In genomic region chr16:89564476-89565255, GRCh38 we compare ENCODE assay signal across 8 cellular contexts. TPM values are rescaled to one million over a fixed set of nuclear protein-coding genes. Genes with fewer than 3 reads are reported as not detected.
A peak's percentile ranks its signal among the peaks of the same experiment; 100 is the strongest.
DNase-seq lines count a peak whose midpoint lies in the region; ATAC-seq and TF ChIP-seq lines count a peak whose summit lies in the region.

No MANE protein-coding gene starts in this region.

- intact Hi-C loops in activated CD4-positive, alpha-beta T cell treated with anti-CD3 and anti-CD28 coated beads for 36 hours (cut with DNase I, micrococcal nuclease): loop anchor here (2.0 to 5.0 kb wide), 3 partner anchors 76 to 762 kb away; partner anchors contain the start of gene CDT1 (in 1 of the 2)
- intact Hi-C loops in dorsolateral prefrontal cortex (cut with DNase I): loop anchor here (5.0 kb wide), 2 partner anchors 93 to 322 kb away; partner anchors contain the start of genes CHMP1A (in 1 of the 2) and SPATA33 (in 1 of the 2)

- H3K4me1 Mint-ChIP-seq in activated CD4-positive, alpha-beta T cell treated with anti-CD3 and anti-CD28 coated beads for 36 hours: peaks cover 48% of the 10 kb centered on the region

- no peaks in the 10 kb centered on the region for H3K27me3 Mint-ChIP-seq in activated CD4-positive, alpha-beta T cell treated with anti-CD3 and anti-CD28 coated beads for 36 hours

- POLR2A ChIA-PET in activated CD4-positive, alpha-beta T cell treated with anti-CD3 and anti-CD28 coated beads for 36 hours (lab: Charles Lee): interaction anchor here (0.6 to 1.1 kb wide), 2 partner anchors 59 to 122 kb away, joined by 3 to 5 read pairs; partner anchors contain the start of gene CDK10
- POLR2A ChIA-PET in RWPE1 (lab: Yijun Ruan, JAX; ENCODE audit: low non-redundant PET): no interaction called here

- H3K27ac ChIP-seq in RWPE1: peak overlapping the region; percentile 95
- H3K27ac ChIP-seq in coronary artery: no peak overlapping the region
- H3K27ac ChIP-seq in dorsolateral prefrontal cortex: no peak overlapping the region

- peaks cover 0 to 5% (median 0%) of the 10 kb centered on the region in 45 donors for H3K27me3 ChIP-seq in dorsolateral prefrontal cortex

- CTCF ChIA-PET in activated CD4-positive, alpha-beta T cell treated with anti-CD3 and anti-CD28 coated beads for 36 hours (lab: Charles Lee): interaction anchor here (0.7 kb wide), 2 partner anchors 43 to 79 kb away, joined by 3 read pairs; no protein-coding TSS in a partner anchor
- CTCF ChIA-PET in RWPE1 (lab: Yijun Ruan, JAX): interaction anchor here (0.6 to 1.2 kb wide), 2 partner anchors 19 to 77 kb away, joined by 3 read pairs; no protein-coding TSS in a partner anchor

- no peaks in the 10 kb centered on the region for H3K9me3 Mint-ChIP-seq in activated CD4-positive, alpha-beta T cell treated with anti-CD3 and anti-CD28 coated beads for 36 hours (ENCODE audit: low read depth)

- H3K36me3 Mint-ChIP-seq in activated CD4-positive, alpha-beta T cell treated with anti-CD3 and anti-CD28 coated beads for 36 hours (ENCODE audit: low read depth): peaks cover 48% of the 10 kb centered on the region

- TF ChIP-seq CTCF in RWPE1 (conservative IDR thresholded peaks at IDR 0.05; ENCODE audit: low read depth) (no peak), coronary artery (IDR thresholded peaks at IDR 0.05) (no peak), dorsolateral prefrontal cortex (IDR thresholded peaks at IDR 0.05 in 54 of 56, conservative IDR thresholded peaks at IDR 0.05 in 2 of 56; ENCODE audit: low read depth in 1 of 56, partially characterized antibody in 56 of 56) (no peak)

- H3K27ac Mint-ChIP-seq in activated CD4-positive, alpha-beta T cell treated with anti-CD3 and anti-CD28 coated beads for 36 hours: peak overlapping the region; percentile 61

- no peak for ATAC-seq in activated CD4-positive, alpha-beta T cell treated with anti-CD3 and anti-CD28 coated beads for 36 hours
- no peak for ATAC-seq in HG02852 (IDR thresholded peaks at IDR 0.05; ENCODE audit: unreplicated experiment)

- DNase-seq in activated CD4-positive, alpha-beta T cell treated with anti-CD3 and anti-CD28 coated beads for 36 hours: peak; percentile 34
- no peak for DNase-seq in activated CD4-positive, alpha-beta T cell treated with anti-CD3 and anti-CD28 coated beads for 1 hour
- DNase-seq in RWPE1 (ENCODE audit: low spot score) (no peak), coronary artery (ENCODE audit: low spot score) (peak; percentile 71), NCI-H774 (lab: John Stamatoyannopoulos, UW) (no peak), dorsolateral prefrontal cortex (no peak)
- peak; percentile 60 for DNase-seq in stimulated activated CD8-positive, alpha-beta memory T cell treated with anti-CD3 and anti-CD28 coated beads, Interleukin-4, amount 100 ng/mL, for 48 hours

- H3K4me3 ChIP-seq in coronary artery: peak overlapping the region; percentile 48
- H3K4me3 ChIP-seq in dorsolateral prefrontal cortex: no peak overlapping the region

- H3K4me3 Mint-ChIP-seq in activated CD4-positive, alpha-beta T cell treated with anti-CD3 and anti-CD28 coated beads for 36 hours: peak overlapping the region; percentile 95

RNA-seq across cellular contexts. Expression of gene RPL13, which starts 4.2 kb away (rescaled TPM):
- 1,000 to 10,000 TPM; 2,518 to 3,038 TPM for total RNA-seq in activated CD4-positive, alpha-beta T cell treated with anti-CD3 and anti-CD28 coated beads for 36 hours
- 100 to 1,000 TPM; 467 to 932 (median 664) TPM for total RNA-seq in dorsolateral prefrontal cortex

RNA-seq across cellular contexts. Expression of gene CPNE7, which starts 10.9 kb away (rescaled TPM):
- total RNA-seq in activated CD4-positive, alpha-beta T cell treated with anti-CD3 and anti-CD28 coated beads for 36 hours: 10 to 100 TPM; 17.3 to 18.7 TPM
- 10 to 100 TPM in 116 of 120 experiments, 1 to 10 TPM in 4; 6.2 to 47.0 (median 21.1) TPM for total RNA-seq in dorsolateral prefrontal cortex

RNA-seq across cellular contexts. Expression of gene DPEP1, which starts 48.8 kb away (rescaled TPM):
- not detected for total RNA-seq in activated CD4-positive, alpha-beta T cell treated with anti-CD3 and anti-CD28 coated beads for 36 hours
- total RNA-seq in dorsolateral prefrontal cortex: under 1 TPM in 8 of 120 experiments, not detected in 112; 0.29 to 0.66 (median 0.40) TPM

RNA-seq across cellular contexts. Expression of gene SPG7, which starts 56.5 kb away (rescaled TPM):
- 10 to 100 TPM; 68.6 to 76.7 TPM for total RNA-seq in activated CD4-positive, alpha-beta T cell treated with anti-CD3 and anti-CD28 coated beads for 36 hours
- total RNA-seq in dorsolateral prefrontal cortex: 100 to 1,000 TPM; 115 to 276 (median 151) TPM

Comparison
In these comparisons a context has a peak if more than half of its experiments do, and no peak if none do; other contexts are left out.
1. DNase-seq: peak in activated CD4-positive, alpha-beta T cell treated with anti-CD3 and anti-CD28 coated beads for 36 hours (single experiment), coronary artery (single experiment) and stimulated activated CD8-positive, alpha-beta memory T cell treated with anti-CD3 and anti-CD28 coated beads, Interleukin-4, amount 100 ng/mL, for 48 hours (single experiment); none in activated CD4-positive, alpha-beta T cell treated with anti-CD3 and anti-CD28 coated beads for 1 hour (single experiment), RWPE1 (single experiment), NCI-H774 (single experiment) and dorsolateral prefrontal cortex (0 of 10).